1 cellular context compared by ENCODE assay signal in the genomic region with DNA sequence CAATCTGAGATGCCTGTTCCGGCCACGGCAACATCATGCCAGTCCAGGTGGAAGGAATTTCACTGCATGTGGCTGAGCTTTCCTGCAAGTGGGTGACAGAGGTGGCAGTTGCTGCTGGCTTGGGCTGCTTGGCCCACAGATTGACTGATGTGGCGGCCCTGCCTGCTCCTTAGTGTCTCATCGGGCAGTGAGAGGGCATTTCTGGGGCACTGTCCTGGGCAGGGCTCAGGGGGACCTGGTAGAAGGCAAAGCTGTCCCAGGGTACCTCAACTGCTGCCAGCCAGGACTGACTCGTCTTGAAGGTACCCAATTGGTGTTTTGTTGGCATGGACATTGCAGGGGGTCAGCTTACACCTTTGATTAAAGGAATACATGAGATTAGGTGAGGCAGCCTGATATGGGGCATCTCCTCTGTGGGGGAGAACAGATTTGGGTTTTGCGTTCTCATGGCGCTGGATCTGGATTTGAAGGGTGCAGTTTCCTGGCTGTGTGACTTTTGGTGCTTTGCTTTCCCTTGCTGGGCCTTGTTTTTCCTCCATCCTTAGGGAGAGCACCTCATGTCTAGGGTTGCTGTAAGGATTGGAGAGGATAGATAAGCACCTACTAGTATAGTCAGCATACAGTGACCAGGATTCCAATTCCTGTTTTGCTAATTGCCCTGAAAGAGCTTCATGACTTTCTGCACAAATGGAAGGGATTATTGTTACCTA.
TF ChIP-seq lines count a peak whose summit lies in the region.

No MANE protein-coding gene starts in this region.

TF ChIP-seq in HCT116, 20 proteins besides CTCF, POLR2A, EP300 and RAD21:
- TF ChIP-seq SP1 (IDR thresholded peaks at IDR 0.05; ENCODE audit: low read depth) (no peak), YY1 (IDR thresholded peaks at IDR 0.05; ENCODE audit: extremely low read depth, insufficient replicate concordance, low read depth, low read length) (no peak), REST (IDR thresholded peaks at IDR 0.05; ENCODE audit: low read depth) (no peak), ATF3 (IDR thresholded peaks at IDR 0.05) (no peak), EGR1 (IDR thresholded peaks at IDR 0.05; ENCODE audit: low read depth) (no peak), ELF1 (IDR thresholded peaks at IDR 0.05; ENCODE audit: borderline replicate concordance, low read depth) (no peak), CEBPB (IDR thresholded peaks at IDR 0.05; ENCODE audit: low read depth) (no peak), CBX3 (IDR thresholded peaks at IDR 0.05; ENCODE audit: low read depth) (no peak), TCF7L2 (IDR thresholded peaks at IDR 0.05; ENCODE audit: borderline replicate concordance, extremely low read depth, insufficient read depth, insufficient read length) (no peak), EZH2 (IDR thresholded peaks at IDR 0.05) (no peak), POLR2AphosphoS5 (IDR thresholded peaks at IDR 0.05; ENCODE audit: low read depth, low read length) (no peak)
- TF ChIP-seq, protein P1, sequence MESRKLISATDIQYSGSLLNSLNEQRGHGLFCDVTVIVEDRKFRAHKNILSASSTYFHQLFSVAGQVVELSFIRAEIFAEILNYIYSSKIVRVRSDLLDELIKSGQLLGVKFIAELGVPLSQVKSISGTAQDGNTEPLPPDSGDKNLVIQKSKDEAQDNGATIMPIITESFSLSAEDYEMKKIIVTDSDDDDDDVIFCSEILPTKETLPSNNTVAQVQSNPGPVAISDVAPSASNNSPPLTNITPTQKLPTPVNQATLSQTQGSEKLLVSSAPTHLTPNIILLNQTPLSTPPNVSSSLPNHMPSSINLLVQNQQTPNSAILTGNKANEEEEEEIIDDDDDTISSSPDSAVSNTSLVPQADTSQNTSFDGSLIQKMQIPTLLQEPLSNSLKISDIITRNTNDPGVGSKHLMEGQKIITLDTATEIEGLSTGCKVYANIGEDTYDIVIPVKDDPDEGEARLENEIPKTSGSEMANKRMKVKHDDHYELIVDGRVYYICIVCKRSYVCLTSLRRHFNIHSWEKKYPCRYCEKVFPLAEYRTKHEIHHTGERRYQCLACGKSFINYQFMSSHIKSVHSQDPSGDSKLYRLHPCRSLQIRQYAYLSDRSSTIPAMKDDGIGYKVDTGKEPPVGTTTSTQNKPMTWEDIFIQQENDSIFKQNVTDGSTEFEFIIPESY (IDR thresholded peaks at IDR 0.05; ENCODE audit: extremely low read depth, insufficient replicate concordance, low read length): no peak
- TF ChIP-seq, protein P2, sequence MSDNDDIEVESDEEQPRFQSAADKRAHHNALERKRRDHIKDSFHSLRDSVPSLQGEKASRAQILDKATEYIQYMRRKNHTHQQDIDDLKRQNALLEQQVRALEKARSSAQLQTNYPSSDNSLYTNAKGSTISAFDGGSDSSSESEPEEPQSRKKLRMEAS (IDR thresholded peaks at IDR 0.05): no peak
